8 cellular contexts compared by ENCODE assay signal in genomic region chr13:97432232-97432916, GRCh38. TPM values are rescaled to one million over a fixed set of nuclear protein-coding genes. Genes with fewer than 3 reads are reported as not detected.
DNase-seq lines count a peak whose midpoint lies in the region; ATAC-seq and TF ChIP-seq lines count a peak whose summit lies in the region.

No MANE protein-coding gene starts in this region.

- H3K4me3 Mint-ChIP-seq in activated CD4-positive, alpha-beta T cell treated with anti-CD3 and anti-CD28 coated beads, Interleukin-2, amount 10 ng/mL, durations not matched to agents 24 days and 14 days, result peak overlapping the region; percentile 94
- H3K4me3 Mint-ChIP-seq in activated CD8-positive, alpha-beta T cell treated with anti-CD3 and anti-CD28 coated beads for 36 hours, result peak overlapping the region; percentile 97
- peak overlapping the region; percentile 89 for H3K4me3 Mint-ChIP-seq in stimulated activated memory B cell treated with anti-CD40 and anti-IgM and Interleukin-4, amounts not matched to agents 10 μg/mL and 1 μg/mL and 100 μg/mL, for 72 hours

- TF ChIP-seq CTCF in activated CD8-positive, alpha-beta T cell treated with anti-CD3 and anti-CD28 coated beads for 36 hours (IDR thresholded peaks at IDR 0.05), result no peak

- DNase-seq in activated CD4-positive, alpha-beta T cell treated with anti-CD3 and anti-CD28 coated beads, Interleukin-2, amount 10 ng/mL, durations not matched to agents 24 days and 14 days, result peak; percentile 63
- DNase-seq in activated CD4-positive, alpha-beta T cell treated with anti-CD3 and anti-CD28 coated beads for 4 hours, result no peak
- no peak for DNase-seq in activated CD8-positive, alpha-beta T cell treated with anti-CD3 and anti-CD28 coated beads for 36 hours
- no peak for DNase-seq in superior temporal gyrus (ENCODE audit: extremely low spot score)
- DNase-seq in NCI-H2171 treated with DMSO at 0.1 percent for 48 hours (lab: John Stamatoyannopoulos, UW), result no peak

- CTCF ChIA-PET in activated CD8-positive, alpha-beta T cell treated with anti-CD3 and anti-CD28 coated beads for 36 hours (lab: Charles Lee), result interaction anchor here (0.9 to 1.7 kb wide), 4 partner anchors 27 to 322 kb away, joined by 3 to 9 read pairs (median 4); partner anchors contain the start of gene MBNL2

- H3K36me3 Mint-ChIP-seq in activated CD4-positive, alpha-beta T cell treated with anti-CD3 and anti-CD28 coated beads, Interleukin-2, amount 10 ng/mL, durations not matched to agents 24 days and 14 days (ENCODE audit: low read depth), result peaks cover 1% of the 10 kb centered on the region
- peaks cover 2% of the 10 kb centered on the region for H3K36me3 Mint-ChIP-seq in activated CD8-positive, alpha-beta T cell treated with anti-CD3 and anti-CD28 coated beads for 36 hours (ENCODE audit: low read depth)
- no peaks in the 10 kb centered on the region for H3K36me3 Mint-ChIP-seq in stimulated activated memory B cell treated with anti-CD40 and anti-IgM and Interleukin-4, amounts not matched to agents 10 μg/mL and 1 μg/mL and 100 μg/mL, for 72 hours

- H3K27me3 Mint-ChIP-seq in activated CD4-positive, alpha-beta T cell treated with anti-CD3 and anti-CD28 coated beads, Interleukin-2, amount 10 ng/mL, durations not matched to agents 24 days and 14 days, result peaks cover 13% of the 10 kb centered on the region
- peaks cover 1% of the 10 kb centered on the region for H3K27me3 Mint-ChIP-seq in activated CD8-positive, alpha-beta T cell treated with anti-CD3 and anti-CD28 coated beads for 36 hours
- H3K27me3 Mint-ChIP-seq in stimulated activated memory B cell treated with anti-CD40 and anti-IgM and Interleukin-4, amounts not matched to agents 10 μg/mL and 1 μg/mL and 100 μg/mL, for 72 hours, result no peaks in the 10 kb centered on the region

- intact Hi-C loops in activated CD4-positive, alpha-beta T cell treated with anti-CD3 and anti-CD28 coated beads, Interleukin-2, amount 10 ng/mL, durations not matched to agents 24 days and 14 days (cut with micrococcal nuclease), result loop anchor here (1.0 to 5.0 kb wide), 4 partner anchors 29 to 1044 kb away; no protein-coding TSS in a partner anchor
- intact Hi-C loops in activated CD8-positive, alpha-beta T cell treated with anti-CD3 and anti-CD28 coated beads for 36 hours (cut with micrococcal nuclease), result loop anchor here (10.0 kb wide), 2 partner anchors 208 to 542 kb away; partner anchors contain the start of gene MBNL2

- POLR2A ChIA-PET in activated CD8-positive, alpha-beta T cell treated with anti-CD3 and anti-CD28 coated beads for 36 hours (lab: Charles Lee), result interaction anchor here (1.6 kb wide), 1 partner anchor 210 kb away, joined by 5 read pairs; the partner anchor contains the start of gene MBNL2

- peak overlapping the region; percentile 47 for H3K4me3 ChIP-seq in iPS-11a (ENCODE audit: low read depth, low read length)

- H3K4me1 Mint-ChIP-seq in activated CD4-positive, alpha-beta T cell treated with anti-CD3 and anti-CD28 coated beads, Interleukin-2, amount 10 ng/mL, durations not matched to agents 24 days and 14 days, result peaks cover 30% of the 10 kb centered on the region
- peaks cover 23% of the 10 kb centered on the region for H3K4me1 Mint-ChIP-seq in activated CD8-positive, alpha-beta T cell treated with anti-CD3 and anti-CD28 coated beads for 36 hours (ENCODE audit: low read depth)
- peaks cover 28% of the 10 kb centered on the region for H3K4me1 Mint-ChIP-seq in stimulated activated memory B cell treated with anti-CD40 and anti-IgM and Interleukin-4, amounts not matched to agents 10 μg/mL and 1 μg/mL and 100 μg/mL, for 72 hours

- ATAC-seq in activated CD8-positive, alpha-beta T cell treated with anti-CD3 and anti-CD28 coated beads for 36 hours, result no peak
- no peak for ATAC-seq in stimulated activated memory B cell treated with anti-CD40 and anti-IgM and Interleukin-4, amounts not matched to agents 10 μg/mL and 1 μg/mL and 100 μg/mL, for 72 hours
- ATAC-seq in HG02588 (IDR thresholded peaks at IDR 0.05; ENCODE audit: unreplicated experiment), result no peak

- H3K9me3 Mint-ChIP-seq in activated CD4-positive, alpha-beta T cell treated with anti-CD3 and anti-CD28 coated beads, Interleukin-2, amount 10 ng/mL, durations not matched to agents 24 days and 14 days, result no peaks in the 10 kb centered on the region
- no peaks in the 10 kb centered on the region for H3K9me3 Mint-ChIP-seq in activated CD8-positive, alpha-beta T cell treated with anti-CD3 and anti-CD28 coated beads for 36 hours
- no peaks in the 10 kb centered on the region for H3K9me3 Mint-ChIP-seq in stimulated activated memory B cell treated with anti-CD40 and anti-IgM and Interleukin-4, amounts not matched to agents 10 μg/mL and 1 μg/mL and 100 μg/mL, for 72 hours

- peak overlapping the region; percentile 98 for H3K27ac Mint-ChIP-seq in activated CD4-positive, alpha-beta T cell treated with anti-CD3 and anti-CD28 coated beads, Interleukin-2, amount 10 ng/mL, durations not matched to agents 24 days and 14 days
- H3K27ac Mint-ChIP-seq in activated CD8-positive, alpha-beta T cell treated with anti-CD3 and anti-CD28 coated beads for 36 hours, result peak overlapping the region; percentile 97
- H3K27ac Mint-ChIP-seq in stimulated activated memory B cell treated with anti-CD40 and anti-IgM and Interleukin-4, amounts not matched to agents 10 μg/mL and 1 μg/mL and 100 μg/mL, for 72 hours, result peak overlapping the region; percentile 92

RNA-seq across cellular contexts. Expression of gene RAP2A, which starts 1.6 kb away (rescaled TPM):
- total RNA-seq in activated CD4-positive, alpha-beta T cell treated with anti-CD3 and anti-CD28 coated beads, Interleukin-2, amount 10 ng/mL, durations not matched to agents 24 days and 14 days, result 20.8 and 22.1 TPM in 2 replicates
- total RNA-seq in activated CD8-positive, alpha-beta T cell treated with anti-CD3 and anti-CD28 coated beads for 36 hours, result 10 to 100 TPM; 19.8 to 21.5 TPM
